Comparison of ENCODE assay signal across 1 cellular context in genomic region chr20:50814438-50815161, GRCh38.
TF ChIP-seq lines count a peak whose summit lies in the region.

No MANE protein-coding gene starts in this region.

TF ChIP-seq in IMR-90, 13 proteins besides CTCF, POLR2A, EP300 and RAD21:
- no peak for TF ChIP-seq MAFK (IDR thresholded peaks at IDR 0.05; ENCODE audit: low read depth, low read length)
- no peak for TF ChIP-seq CEBPB (IDR thresholded peaks at IDR 0.05; ENCODE audit: low read depth, low read length)
TF ChIP-seq in IMR-90: peak in this region for 0.
